8 cellular contexts compared by ENCODE assay signal in genomic region chr15:46091860-46092450, GRCh38.
DNase-seq lines count a peak whose midpoint lies in the region; ATAC-seq and TF ChIP-seq lines count a peak whose summit lies in the region.

No MANE protein-coding gene starts in this region.

- H3K9me3 Mint-ChIP-seq in brain (peaks cover 0 to 5% (median 0%) of the 10 kb centered on the region in 5 experiments), nephron (peaks cover 7% of the 10 kb centered on the region)

- no peak overlapping the region for H3K4me3 Mint-ChIP-seq in brain
- H3K4me3 Mint-ChIP-seq in nephron = no peak overlapping the region

- H3K36me3 ChIP-seq in A673 (ENCODE audit: insufficient read depth, low read length, poor library complexity, severe bottlenecking) = no peaks in the 10 kb centered on the region

- no peak overlapping the region for H3K4me3 ChIP-seq in A673 (ENCODE audit: low read depth, low read length, poor library complexity, severe bottlenecking)

- no peak overlapping the region for H3K27ac Mint-ChIP-seq in brain
- no peak overlapping the region for H3K27ac Mint-ChIP-seq in nephron

- CTCF ChIA-PET in A673 (lab: Charles Lee) = interaction anchor here (0.5 to 1.1 kb wide), 2 partner anchors 11 to 256 kb away, joined by 6 to 8 read pairs; no protein-coding TSS in a partner anchor

- intact Hi-C loops in A673 (cut with micrococcal nuclease; ENCODE audit: unreplicated experiment) = loop anchor here (5.0 to 10.0 kb wide), 3 partner anchors 210 to 1093 kb away; no protein-coding TSS in a partner anchor

- H3K27ac ChIP-seq in A673 (ENCODE audit: low read depth, low read length, poor library complexity, severe bottlenecking) = no peak overlapping the region

- H3K36me3 Mint-ChIP-seq in brain = no peaks in the 10 kb centered on the region
- no peaks in the 10 kb centered on the region for H3K36me3 Mint-ChIP-seq in nephron (ENCODE audit: low read depth)

- peak; percentile 75 for DNase-seq in A673 (ENCODE audit: low spot score)
- DNase-seq in NCI-H2171 (lab: John Stamatoyannopoulos, UW) = peak; percentile 40
- DNase-seq in T-helper 2 cell = no peak

- TF ChIP-seq CTCF in A673 (conservative IDR thresholded peaks at IDR 0.05; ENCODE audit: low read depth, low read length) (peak; percentile 77), GM12874 (IDR thresholded peaks at IDR 0.05; ENCODE audit: insufficient read depth, low read depth, low read length) (peak; percentile 36; the same call in 1 of the 2 replicates), brain (conservative IDR thresholded peaks at IDR 0.05) (peak; percentile 54 to 73), nephron (IDR thresholded peaks at IDR 0.05; ENCODE audit: unreplicated experiment in 3 of 3) (peak; percentile 55 to 60 (median 56))

- ATAC-seq in HG02973 (IDR thresholded peaks at IDR 0.05; ENCODE audit: unreplicated experiment) (no peak), HG03108 (IDR thresholded peaks at IDR 0.05; ENCODE audit: unreplicated experiment) (no peak)

- H3K27me3 Mint-ChIP-seq in brain (no peaks in the 10 kb centered on the region), nephron (ENCODE audit: low read depth) (no peaks in the 10 kb centered on the region)

- peaks cover 19% of the 10 kb centered on the region for H3K4me1 ChIP-seq in A673 (ENCODE audit: insufficient read depth, low read length, poor library complexity, severe bottlenecking)

- H3K4me1 Mint-ChIP-seq in brain (peaks cover 26% of the 10 kb centered on the region), nephron (no peaks in the 10 kb centered on the region)

- H3K9me3 ChIP-seq in A673 (ENCODE audit: low read depth, low read length, poor library complexity, severe bottlenecking) = no peaks in the 10 kb centered on the region

- no peaks in the 10 kb centered on the region for H3K27me3 ChIP-seq in A673 (replicated peaks; ENCODE audit: insufficient read depth, low read depth, low read length, poor library complexity)

- POLR2A ChIA-PET in A673 (lab: Charles Lee; ENCODE audit: low non-redundant PET) = no interaction called here

- no TSS peak for BruUV-seq in A673 (replicated peaks; lab: Mats Ljungman, UMichigan)

Comparison
In these comparisons a context has a peak if more than half of its experiments do, and no peak if none do; other contexts are left out.
1. DNase-seq: peak in A673 (single experiment) and NCI-H2171 (single experiment); none in T-helper 2 cell (0 of 5).
2. Peak in every context shown above with its lines, with median percentiles within 50 percentile points of each other: CTCF ChIP-seq.